In the genomic region with DNA sequence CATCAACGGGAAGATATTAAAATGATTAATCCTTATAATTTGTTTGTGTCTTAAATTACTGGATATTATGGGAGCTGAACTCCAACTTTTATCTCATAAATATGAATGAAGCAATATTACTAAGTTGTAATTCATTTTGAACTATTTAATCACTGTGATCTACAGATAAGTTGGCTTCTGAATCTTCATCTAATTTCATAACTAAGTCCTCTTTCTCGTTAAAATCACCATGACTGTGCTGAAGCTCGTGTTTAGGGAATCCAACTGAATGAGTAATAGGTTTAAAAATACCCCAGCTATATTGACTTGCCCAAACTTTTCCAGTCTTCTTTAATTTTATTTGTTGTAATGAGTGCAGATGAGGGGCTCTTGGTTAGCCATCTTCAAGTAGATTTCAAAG, we compare ENCODE assay signal across 26 cellular contexts. TPM values are rescaled to one million over a fixed set of nuclear protein-coding genes. Genes with fewer than 3 reads are reported as not detected.
DNase-seq lines count a peak whose midpoint lies in the region; ATAC-seq, FAIRE-seq and TF ChIP-seq lines count a peak whose summit lies in the region.
"Had no signal": no experiment of that assay in that cellular context is flagged by ENCODE, and none has a peak within 500 bp of the region (broad histone marks: within the 10 kb centered on the region; RNA-seq: fewer than 3 reads in every experiment).

No MANE protein-coding gene starts in this region.

- BruUV-seq in IMR-90 (replicated peaks; lab: Mats Ljungman, UMichigan) (no TSS peak), endothelial cell of umbilical vein (replicated peaks; lab: Mats Ljungman, UMichigan) (no TSS peak)

- H3K4me3 ChIP-seq in IMR-90 (ENCODE audit: insufficient read depth, low read depth, low read length) (no peak overlapping the region), endothelial cell of umbilical vein (replicated peaks in 1 of 3; ENCODE audit: insufficient read depth in 1 of 3, low read depth in 1 of 3, low read length in 3 of 3) (no peak overlapping the region), mesenchymal stem cell (ENCODE audit: insufficient read depth in 1 of 2, low read depth in 1 of 2, low read length in 2 of 2) (no peak overlapping the region), testis (no peak overlapping the region), uterus (no peak overlapping the region)

- TF ChIP-seq RAD21 in IMR-90 (IDR thresholded peaks at IDR 0.05; ENCODE audit: low read length): no peak

- H3K14ac ChIP-seq in IMR-90 (replicated peaks; ENCODE audit: low read depth, low read length) (no peak overlapping the region), mesenchymal stem cell (ENCODE audit: low read length in 2 of 2) (no peak overlapping the region)

- H2BK12ac ChIP-seq in mesenchymal stem cell (ENCODE audit: low read length in 2 of 2): no peak overlapping the region

- H4K20me1 ChIP-seq in IMR-90 (ENCODE audit: insufficient read depth, low read length) (no peaks in the 10 kb centered on the region), endothelial cell of umbilical vein (replicated peaks; ENCODE audit: control insufficient read depth, extremely low read depth, insufficient read depth, low read length) (no peaks in the 10 kb centered on the region)

- H2BK5ac ChIP-seq in IMR-90 (ENCODE audit: low read depth, low read length, poor library complexity, severe bottlenecking): no peak overlapping the region
- no peak overlapping the region for H2BK5ac ChIP-seq in mesenchymal stem cell (ENCODE audit: low read depth, low read length, poor library complexity, severe bottlenecking)

- no peak overlapping the region for H4K5ac ChIP-seq in IMR-90 (ENCODE audit: low read depth, low read length)

- H3K56ac ChIP-seq in IMR-90 (ENCODE audit: extremely low read depth, insufficient read depth, low read length): no peak overlapping the region

- CTCF ChIA-PET in IMR-90 (lab: Yijun Ruan, JAX): no interaction called here
- CTCF ChIA-PET in endothelial cell of umbilical vein (lab: Charles Lee): no interaction called here

- TF ChIP-seq POLR2A in IMR-90 (IDR thresholded peaks at IDR 0.05; ENCODE audit: low read depth, low read length) (no peak), endothelial cell of umbilical vein (IDR thresholded peaks at IDR 0.05; ENCODE audit: low read depth, low read length) (no peak), testis (IDR thresholded peaks at IDR 0.05) (no peak), uterus (IDR thresholded peaks at IDR 0.05) (no peak)

- H3K18ac ChIP-seq in IMR-90 (ENCODE audit: low read depth, low read length) (no peak overlapping the region), mesenchymal stem cell (ENCODE audit: low read depth in 1 of 2, low read length in 2 of 2) (no peak overlapping the region)

- dilution Hi-C loops in IMR-90 (cut with HindIII; ENCODE audit: low sequenced_read_pairs, unreplicated experiment) (no loop called here), endothelial cell of umbilical vein (cut with MboI; ENCODE audit: extremely low pct_ligation_motif_present, low sequenced_read_pairs) (no loop called here)

- H3K9me1 ChIP-seq in IMR-90 (ENCODE audit: insufficient read depth, low read length): no peaks in the 10 kb centered on the region
- H3K9me1 ChIP-seq in endothelial cell of umbilical vein (replicated peaks; ENCODE audit: control insufficient read depth, extremely low read depth, insufficient read depth, low read length): no peaks in the 10 kb centered on the region

- H4K8ac ChIP-seq in IMR-90 (ENCODE audit: low read depth in 2 of 2, low read length in 2 of 2): no peak overlapping the region
- no peak overlapping the region for H4K8ac ChIP-seq in mesenchymal stem cell (ENCODE audit: low read length)

- H3K4me1 ChIP-seq in IMR-90 (ENCODE audit: control insufficient read depth, insufficient read depth, low read length): no peaks in the 10 kb centered on the region
- no peaks in the 10 kb centered on the region for H3K4me1 ChIP-seq in endothelial cell of umbilical vein (ENCODE audit: control insufficient read depth, extremely low read depth, insufficient read depth, low read length)
- H3K4me1 ChIP-seq in mesenchymal stem cell (ENCODE audit: control insufficient read depth, insufficient read depth, low read depth, low read length): no peaks in the 10 kb centered on the region
- H3K4me1 ChIP-seq in testis: no peaks in the 10 kb centered on the region
- H3K4me1 ChIP-seq in uterus: no peaks in the 10 kb centered on the region

- H3K4me2 ChIP-seq in IMR-90 (ENCODE audit: low read depth, low read length) (no peak overlapping the region), endothelial cell of umbilical vein (ENCODE audit: insufficient read depth, low read length) (no peak overlapping the region), mesenchymal stem cell (ENCODE audit: low read length, poor library complexity, severe bottlenecking) (no peak overlapping the region)

- H2AK5ac ChIP-seq in IMR-90 (ENCODE audit: low read depth, low read length) (no peak overlapping the region), mesenchymal stem cell (ENCODE audit: low read length, severe bottlenecking) (no peak overlapping the region)

- H2BK120ac ChIP-seq in IMR-90 (ENCODE audit: low read depth, low read length) (no peak overlapping the region), mesenchymal stem cell (ENCODE audit: low read depth, low read length) (no peak overlapping the region)

- DNase-seq in A172 (ENCODE audit: low spot score): peak; percentile 18
- peak; percentile 1 for DNase-seq in IMR-90
- DNase-seq in endothelial cell of umbilical vein (ENCODE audit: low read depth, low spot score): peak; percentile 6
- DNase-seq in mesenchymal stem cell: no peak
- no peak for DNase-seq in testis
- DNase-seq in MV-4-11 (lab: John Stamatoyannopoulos, UW): no peak
- no peak for DNase-seq in uterus
- DNase-seq: 8988T; C1 segment of cervical spinal cord; DND-41; GF-D8; H9; Kasumi-1; NCI-H1417; NCI-H2029; NCI-H2171; NCI-H446; NCI-H69; NK-92 treated with Interleukin-12 subunit alpha and Interleukin-12 subunit beta, amount 100 ng/mL, for 24 hours; SHP77 treated with DMSO at 0.1 percent for 48 hours had no signal

- FAIRE-seq in endothelial cell of umbilical vein (lab: Jason Lieb, UNC): no peak
- FAIRE-seq: GM12892 had no signal

- intact Hi-C loops in IMR-90 (cut with micrococcal nuclease) (no loop called here), endothelial cell of umbilical vein (cut with micrococcal nuclease) (no loop called here), testis (cut with DNase I; ENCODE audit: low total_unique reads) (no loop called here), uterus (cut with DNase I; ENCODE audit: low total_unique reads) (no loop called here)

- H4K91ac ChIP-seq in IMR-90 (ENCODE audit: insufficient read depth, low read depth, low read length) (no peak overlapping the region), mesenchymal stem cell (ENCODE audit: low read length) (no peak overlapping the region)

- H3K9me3 ChIP-seq in IMR-90 (ENCODE audit: control insufficient read depth, insufficient read depth, low read length) (no peaks in the 10 kb centered on the region), endothelial cell of umbilical vein (replicated peaks; ENCODE audit: control insufficient read depth, insufficient read depth, low read length) (no peaks in the 10 kb centered on the region), mesenchymal stem cell (ENCODE audit: control insufficient read depth, low read length) (no peaks in the 10 kb centered on the region), testis (no peaks in the 10 kb centered on the region), uterus (no peaks in the 10 kb centered on the region)

- no peaks in the 10 kb centered on the region for H3K79me1 ChIP-seq in IMR-90 (ENCODE audit: low read depth in 1 of 2, low read length in 2 of 2)
- no peaks in the 10 kb centered on the region for H3K79me1 ChIP-seq in mesenchymal stem cell (replicated peaks; ENCODE audit: low read length, poor library complexity, severe bottlenecking)

- H3K9ac ChIP-seq in IMR-90 (ENCODE audit: low read depth, low read length) (no peak overlapping the region), endothelial cell of umbilical vein (replicated peaks; ENCODE audit: extremely low read depth, insufficient read depth, low read length) (no peak overlapping the region), mesenchymal stem cell (ENCODE audit: low read length) (peak overlapping the region; percentile 64)

- TF ChIP-seq CTCF in IMR-90 (conservative IDR thresholded peaks at IDR 0.05; ENCODE audit: low read depth, low read length) (no peak), endothelial cell of umbilical vein (IDR thresholded peaks at IDR 0.05; ENCODE audit: extremely low read depth in 1 of 2, insufficient read depth in 1 of 2, low read depth in 1 of 2, low read length in 2 of 2) (no peak), testis (IDR thresholded peaks at IDR 0.05) (no peak), uterus (IDR thresholded peaks at IDR 0.05) (no peak)

- POLR2A ChIA-PET in IMR-90 (lab: Charles Lee; ENCODE audit: unreplicated experiment): no interaction called here
- POLR2A ChIA-PET in endothelial cell of umbilical vein (lab: Charles Lee): no interaction called here

- H3K79me2 ChIP-seq in endothelial cell of umbilical vein (ENCODE audit: control insufficient read depth, insufficient read depth, low read length): no peaks in the 10 kb centered on the region

- H2BK15ac ChIP-seq in IMR-90 (ENCODE audit: low read depth, low read length) (no peak overlapping the region), mesenchymal stem cell (ENCODE audit: low read depth, poor library complexity, severe bottlenecking) (no peak overlapping the region)

- WGBS in IMR-90 (ENCODE audit: extremely low coverage in 2 of 2, insufficient read length in 1 of 2), 2 experiments: no CpG with 5 or more reads among the region's 3 CpGs
- no CpG with 5 or more reads among the region's 3 CpGs for WGBS in mesenchymal stem cell
- WGBS in testis, 2 donors: 61 to 69% methylated on average over 3 of the region's 3 CpGs

- H2AK9ac ChIP-seq in IMR-90 (replicated peaks; ENCODE audit: low read depth, low read length, poor library complexity): no peak overlapping the region

- ATAC-seq in IMR-90 (ENCODE audit: low read depth) (no peak), GM21529 (IDR thresholded peaks at IDR 0.05; ENCODE audit: unreplicated experiment) (no peak)

- H3K27me3 ChIP-seq in IMR-90 (ENCODE audit: control insufficient read depth, insufficient read depth, low read length) (no peaks in the 10 kb centered on the region), endothelial cell of umbilical vein (ENCODE audit: control insufficient read depth in 2 of 2, insufficient read depth in 2 of 2, low read length in 2 of 2) (no peaks in the 10 kb centered on the region), mesenchymal stem cell (ENCODE audit: control insufficient read depth in 1 of 2, insufficient read depth in 1 of 2, low read length in 2 of 2) (no peaks in the 10 kb centered on the region), testis (no peaks in the 10 kb centered on the region), uterus (no peaks in the 10 kb centered on the region)

- H2BK20ac ChIP-seq in IMR-90 (ENCODE audit: low read depth, low read length): no peak overlapping the region

- H2AFZ ChIP-seq in IMR-90 (replicated peaks; ENCODE audit: low read length, poor library complexity) (no peak overlapping the region), endothelial cell of umbilical vein (ENCODE audit: low read depth, low read length) (peak overlapping the region; percentile 41), mesenchymal stem cell (ENCODE audit: low read depth, low read length) (no peak overlapping the region)

- no peak overlapping the region for H3K4ac ChIP-seq in IMR-90 (ENCODE audit: low read depth, low read length)
- no peak overlapping the region for H3K4ac ChIP-seq in mesenchymal stem cell (ENCODE audit: low read depth in 1 of 2, low read length in 2 of 2)

- in situ Hi-C loops in IMR-90 (cut with MboI; ENCODE audit: low sequenced_read_pairs): no loop called here

- no peak overlapping the region for H3K27ac ChIP-seq in IMR-90 (ENCODE audit: insufficient read depth, low read length)
- no peak overlapping the region for H3K27ac ChIP-seq in endothelial cell of umbilical vein (ENCODE audit: insufficient read depth, low read depth, low read length)
- no peak overlapping the region for H3K27ac ChIP-seq in mesenchymal stem cell (ENCODE audit: low read length, poor library complexity, severe bottlenecking)
- no peak overlapping the region for H3K27ac ChIP-seq in testis
- no peak overlapping the region for H3K27ac ChIP-seq in uterus

- no peaks in the 10 kb centered on the region for H3K36me3 ChIP-seq in IMR-90 (ENCODE audit: control insufficient read depth, insufficient read depth, low read length)
- no peaks in the 10 kb centered on the region for H3K36me3 ChIP-seq in endothelial cell of umbilical vein (ENCODE audit: control insufficient read depth in 2 of 2, extremely low read depth in 1 of 2, insufficient read depth in 2 of 2, low read length in 2 of 2)
- H3K36me3 ChIP-seq in mesenchymal stem cell (ENCODE audit: control insufficient read depth in 1 of 2, insufficient read depth in 2 of 2, low read depth in 1 of 2, low read length in 2 of 2): no peaks in the 10 kb centered on the region
- H3K36me3 ChIP-seq in testis (ENCODE audit: low read depth, missing control alignments): no peaks in the 10 kb centered on the region
- no peaks in the 10 kb centered on the region for H3K36me3 ChIP-seq in uterus

- H3K23ac ChIP-seq in IMR-90 (ENCODE audit: low read depth, low read length) (no peak overlapping the region), mesenchymal stem cell (ENCODE audit: low read length in 2 of 2) (no peak overlapping the region)

RNA-seq across cellular contexts. Expression of a gene that starts 14.1 kb away (rescaled TPM):
- not detected in 2 replicates for total RNA-seq in A172 (2014; rRNA removed; shearing (Covaris generic))
- total RNA-seq in IMR-90 (2012; rRNA removed) (not detected in 2 replicates), endothelial cell of umbilical vein (not detected in 2 replicates), testis (not detected), uterus (not detected)
- polyA plus RNA-seq in IMR-90 (2012; rRNA removed) (not detected in 2 replicates), endothelial cell of umbilical vein (not detected in 2 replicates), testis (ENCODE audit: insufficient read depth, low read depth, low replicate concordance) (not detected)
- not detected in 2 replicates for polyA plus RNA-seq in IMR-90 (2012; cell fraction: cytosol; rRNA removed)
- polyA plus RNA-seq in IMR-90 (2012; cell fraction: nucleus; rRNA removed; ENCODE audit: low replicate concordance): not detected in 2 replicates
- polyA plus RNA-seq in endothelial cell of umbilical vein (2011; cell fraction: cytosol; rRNA removed): not detected in 2 replicates
- polyA plus RNA-seq in endothelial cell of umbilical vein (2011; cell fraction: nucleus; rRNA removed): not detected in 2 replicates
- polyA plus RNA-seq in endothelial cell of umbilical vein (2012): not detected in 2 replicates
- not detected in 2 replicates for polyA minus RNA-seq in endothelial cell of umbilical vein
- not detected for polyA minus RNA-seq in endothelial cell of umbilical vein (2011; cell fraction: cytosol; rRNA and poly(A)+ RNA removed)
- not detected in 2 replicates for polyA minus RNA-seq in endothelial cell of umbilical vein (2011; cell fraction: nucleus; rRNA and poly(A)+ RNA removed)
- polyA plus RNA-seq in mesenchymal stem cell (2013, experiment 1 of 2): not detected
- polyA plus RNA-seq in mesenchymal stem cell (2013, experiment 2 of 2): not detected
- total RNA-seq: H9, HT-29, OCI-LY7, RPMI7951 had no signal
- polyA plus RNA-seq: IgD-negative memory B cell had no signal

Comparison
In these comparisons a context has a peak if more than half of its experiments do, and no peak if none do; other contexts are left out.
1. DNase-seq: peak in A172 (single experiment), IMR-90 (single experiment) and endothelial cell of umbilical vein (single experiment); none in mesenchymal stem cell (single experiment), testis (single experiment), MV-4-11 (single experiment) and uterus (0 of 2).